11 cellular contexts compared by ENCODE assay signal in genomic region chr10:5862360-5862929, GRCh38. TPM values are rescaled to one million over a fixed set of nuclear protein-coding genes. Genes with fewer than 3 reads are reported as not detected.
DNase-seq lines count a peak whose midpoint lies in the region; ATAC-seq and TF ChIP-seq lines count a peak whose summit lies in the region.
"Had no signal": no experiment of that assay in that cellular context is flagged by ENCODE, and none has a peak within 500 bp of the region (broad histone marks: within the 10 kb centered on the region; RNA-seq: fewer than 3 reads in every experiment).

No MANE protein-coding gene starts in this region.

- no peaks in the 10 kb centered on the region for H3K27me3 ChIP-seq in osteoblast (ENCODE audit: insufficient read depth, low read length)
- H3K27me3 ChIP-seq: ascending aorta, gastroesophageal sphincter had no signal

- H3K4me3 ChIP-seq in osteoblast (ENCODE audit: insufficient read depth, low read length) = no peak overlapping the region
- H3K4me3 ChIP-seq: ascending aorta, gastroesophageal sphincter had no signal

- no peak overlapping the region for H2AFZ ChIP-seq in osteoblast (ENCODE audit: low read length)

- H4K20me1 ChIP-seq in osteoblast (ENCODE audit: insufficient read depth, low read length) = no peaks in the 10 kb centered on the region

- H3K4me1 Mint-ChIP-seq in T-helper 2 cell treated with Interferon-gamma antibody and Interleukin-4, amounts not matched to agents 5 μg/mL and 100 μg/mL, for 36 hours (ENCODE audit: low read depth) = peaks cover 7% of the 10 kb centered on the region

- no peak overlapping the region for H3K4me3 Mint-ChIP-seq in T-helper 2 cell treated with Interferon-gamma antibody and Interleukin-4, amounts not matched to agents 5 μg/mL and 100 μg/mL, for 36 hours
- H3K4me3 Mint-ChIP-seq: nephron had no signal

- H3K9me3 Mint-ChIP-seq in T-helper 2 cell treated with Interferon-gamma antibody and Interleukin-4, amounts not matched to agents 5 μg/mL and 100 μg/mL, for 36 hours = peaks cover 2% of the 10 kb centered on the region

- no peaks in the 10 kb centered on the region for H3K79me2 ChIP-seq in osteoblast (ENCODE audit: insufficient read depth, low read length)

- in situ Hi-C loops in KBM-7 (cut with MboI; ENCODE audit: low pct_unique_long_range_greater_than_20kb, low sequenced_read_pairs) = no loop called here

- H3K9me3 ChIP-seq in osteoblast (ENCODE audit: low read depth, low read length) = no peaks in the 10 kb centered on the region
- H3K9me3 ChIP-seq: ascending aorta, gastroesophageal sphincter had no signal

- no peaks in the 10 kb centered on the region for H3K36me3 ChIP-seq in osteoblast (ENCODE audit: insufficient read depth, low read length)
- H3K36me3 ChIP-seq: ascending aorta had no signal

- H3K27ac Mint-ChIP-seq in T-helper 2 cell treated with Interferon-gamma antibody and Interleukin-4, amounts not matched to agents 5 μg/mL and 100 μg/mL, for 36 hours = no peak overlapping the region
- H3K27ac Mint-ChIP-seq: nephron had no signal

- H3K4me2 ChIP-seq in osteoblast (ENCODE audit: insufficient read depth, low read length) = no peak overlapping the region

- peak overlapping the region; percentile 80 for H3K27ac ChIP-seq in osteoblast (ENCODE audit: low read depth, low read length)
- H3K27ac ChIP-seq: ascending aorta, gastroesophageal sphincter had no signal

- no peak for DNase-seq in osteoblast (ENCODE audit: insufficient read length, low spot score, missing footprints)
- no peak for DNase-seq in NCI-H748 (lab: John Stamatoyannopoulos, UW; ENCODE audit: unreplicated experiment)
- no peak for DNase-seq in T-helper 2 cell treated with Interferon-gamma antibody and Interleukin-4, amounts not matched to agents 5 μg/mL and 100 μg/mL, for 36 hours (ENCODE audit: low spot score)
- no peak for DNase-seq in KBM-7
- DNase-seq: NCI-H187 had no signal

- TF ChIP-seq CTCF in osteoblast (IDR thresholded peaks at IDR 0.05; ENCODE audit: extremely low read depth, low read depth, low read length) = no peak

- H3K4me1 ChIP-seq in osteoblast (ENCODE audit: insufficient read depth, low read length) = peaks cover 7% of the 10 kb centered on the region
- H3K4me1 ChIP-seq: ascending aorta, gastroesophageal sphincter had no signal

- ATAC-seq in GM18909 (IDR thresholded peaks at IDR 0.05; ENCODE audit: poor library complexity, unreplicated experiment) (peak; percentile 98), GM21786 (IDR thresholded peaks at IDR 0.05; ENCODE audit: unreplicated experiment) (peak; percentile 96), HG03460 (IDR thresholded peaks at IDR 0.05; ENCODE audit: unreplicated experiment) (peak; percentile 94)
- ATAC-seq: gastroesophageal sphincter had no signal

- no peaks in the 10 kb centered on the region for H3K36me3 Mint-ChIP-seq in T-helper 2 cell treated with Interferon-gamma antibody and Interleukin-4, amounts not matched to agents 5 μg/mL and 100 μg/mL, for 36 hours (ENCODE audit: low read depth)

- H3K27me3 Mint-ChIP-seq in T-helper 2 cell treated with Interferon-gamma antibody and Interleukin-4, amounts not matched to agents 5 μg/mL and 100 μg/mL, for 36 hours (ENCODE audit: low read depth) = no peaks in the 10 kb centered on the region

RNA-seq across cellular contexts. Expression of gene ANKRD16, which starts 27.2 kb away (rescaled TPM):
- 7.2 and 9.4 TPM in 2 replicates for total RNA-seq in osteoblast

RNA-seq across cellular contexts. Expression of gene FBH1, which starts 27.6 kb away (rescaled TPM):
- 80.2 and 93.7 TPM in 2 replicates for total RNA-seq in osteoblast

RNA-seq across cellular contexts. Expression of gene GDI2, which starts 49.2 kb away (rescaled TPM):
- 684 and 730 TPM in 2 replicates for total RNA-seq in osteoblast
